Comparison of ENCODE assay signal across 14 cellular contexts in genomic region chr2:106851055-106851454, GRCh38. TPM values are rescaled to one million over a fixed set of nuclear protein-coding genes. Genes with fewer than 3 reads are reported as not detected.
"Had no signal": no experiment of that assay in that cellular context is flagged by ENCODE, and none has a peak within 500 bp of the region (broad histone marks: within the 10 kb centered on the region; RNA-seq: fewer than 3 reads in every experiment).

No MANE protein-coding gene starts in this region.

- H3K36me3 Mint-ChIP-seq: activated naive CD4-positive, alpha-beta T cell treated with anti-CD3 and anti-CD28 coated beads, Interleukin-2, amount 50 U/mL, for 24 hours; mesothelial cell of epicardium; naive B cell; stimulated activated naive B cell treated with anti-CD40 and anti-IgM and Interleukin-4, amounts not matched to agents 10 μg/mL and 1 μg/mL and 100 μg/mL, for 72 hours had no signal

- H3K9me3 ChIP-seq: gastrocnemius medialis, upper lobe of right lung had no signal

- ATAC-seq: gastrocnemius medialis; stimulated activated naive B cell treated with anti-CD40 and anti-IgM and Interleukin-4, amounts not matched to agents 10 μg/mL and 1 μg/mL and 100 μg/mL, for 72 hours; upper lobe of right lung had no signal

- H3K36me3 ChIP-seq: gastrocnemius medialis, upper lobe of right lung had no signal

- H3K27ac ChIP-seq: gastrocnemius medialis, upper lobe of right lung had no signal

- DNase-seq: activated B cell treated with CpG ODN at 0.5 μM for 24 hours; activated CD4-positive, alpha-beta T cell treated with anti-CD3 and anti-CD28 coated beads, Interleukin-2, amount 10 ng/mL, durations not matched to agents 7 days and 5 days; activated T-cell treated with anti-CD3 and anti-CD28 coated beads for 4 hours; gastrocnemius medialis; naive B cell; stimulated activated CD4-positive, alpha-beta T cell treated with anti-CD3 and anti-CD28 coated beads, Interleukin-1b, Interleukin-23, amount 100 ng/mL, for 48 hours; stimulated activated naive B cell treated with anti-CD40 and anti-IgM and Interleukin-4, amounts not matched to agents 10 μg/mL and 1 μg/mL and 100 μg/mL, for 72 hours; substantia nigra; upper lobe of right lung had no signal

- H3K9me3 Mint-ChIP-seq: activated B cell treated with CpG ODN at 0.5 μM for 24 hours; activated CD4-positive, alpha-beta T cell treated with anti-CD3 and anti-CD28 coated beads, Interleukin-2, amount 10 ng/mL, durations not matched to agents 7 days and 5 days; activated naive CD4-positive, alpha-beta T cell treated with anti-CD3 and anti-CD28 coated beads, Interleukin-2, amount 50 U/mL, for 24 hours; activated T-helper 2 cell treated with anti-CD3 and anti-CD28 coated beads, Interferon-gamma antibody, Interleukin-2, Interleukin-4, amounts not matched to agents 10 μg/mL and 5 μg/mL and 100 μg/mL, durations not matched to agents 14 hours and 24 hours and 36 hours; mesothelial cell of epicardium; naive B cell; stimulated activated naive B cell treated with anti-CD40 and anti-IgM and Interleukin-4, amounts not matched to agents 10 μg/mL and 1 μg/mL and 100 μg/mL, for 72 hours; T-helper 1 cell treated with Interleukin-12 subunit alpha and Interleukin-12 subunit beta and Interleukin-4 antibody, amounts not matched to agents 30 μg/mL and 1 μg/mL, for 36 hours had no signal

- H3K27me3 ChIP-seq: gastrocnemius medialis, upper lobe of right lung had no signal

- H3K4me3 ChIP-seq: gastrocnemius medialis, upper lobe of right lung had no signal

- H3K4me1 ChIP-seq: gastrocnemius medialis, upper lobe of right lung had no signal

- H3K27ac Mint-ChIP-seq: activated B cell treated with CpG ODN at 0.5 μM for 24 hours; activated CD4-positive, alpha-beta T cell treated with anti-CD3 and anti-CD28 coated beads, Interleukin-2, amount 10 ng/mL, durations not matched to agents 7 days and 5 days; activated naive CD4-positive, alpha-beta T cell treated with anti-CD3 and anti-CD28 coated beads, Interleukin-2, amount 50 U/mL, for 24 hours; activated T-helper 2 cell treated with anti-CD3 and anti-CD28 coated beads, Interferon-gamma antibody, Interleukin-2, Interleukin-4, amounts not matched to agents 10 μg/mL and 5 μg/mL and 100 μg/mL, durations not matched to agents 14 hours and 24 hours and 36 hours; mesothelial cell of epicardium; naive B cell; stimulated activated naive B cell treated with anti-CD40 and anti-IgM and Interleukin-4, amounts not matched to agents 10 μg/mL and 1 μg/mL and 100 μg/mL, for 72 hours; T-helper 1 cell treated with Interleukin-12 subunit alpha and Interleukin-12 subunit beta and Interleukin-4 antibody, amounts not matched to agents 30 μg/mL and 1 μg/mL, for 36 hours had no signal

- H3K4me1 Mint-ChIP-seq: activated B cell treated with CpG ODN at 0.5 μM for 24 hours; activated CD4-positive, alpha-beta T cell treated with anti-CD3 and anti-CD28 coated beads, Interleukin-2, amount 10 ng/mL, durations not matched to agents 7 days and 5 days; activated naive CD4-positive, alpha-beta T cell treated with anti-CD3 and anti-CD28 coated beads, Interleukin-2, amount 50 U/mL, for 24 hours; naive B cell; stimulated activated naive B cell treated with anti-CD40 and anti-IgM and Interleukin-4, amounts not matched to agents 10 μg/mL and 1 μg/mL and 100 μg/mL, for 72 hours had no signal

- H3K4me3 Mint-ChIP-seq: activated B cell treated with CpG ODN at 0.5 μM for 24 hours; activated CD4-positive, alpha-beta T cell treated with anti-CD3 and anti-CD28 coated beads, Interleukin-2, amount 10 ng/mL, durations not matched to agents 7 days and 5 days; activated naive CD4-positive, alpha-beta T cell treated with anti-CD3 and anti-CD28 coated beads, Interleukin-2, amount 50 U/mL, for 24 hours; mesothelial cell of epicardium; naive B cell; stimulated activated naive B cell treated with anti-CD40 and anti-IgM and Interleukin-4, amounts not matched to agents 10 μg/mL and 1 μg/mL and 100 μg/mL, for 72 hours; T-helper 1 cell treated with Interleukin-12 subunit alpha and Interleukin-12 subunit beta and Interleukin-4 antibody, amounts not matched to agents 30 μg/mL and 1 μg/mL, for 36 hours had no signal

- H3K27me3 Mint-ChIP-seq: activated B cell treated with CpG ODN at 0.5 μM for 24 hours; activated CD4-positive, alpha-beta T cell treated with anti-CD3 and anti-CD28 coated beads, Interleukin-2, amount 10 ng/mL, durations not matched to agents 7 days and 5 days; activated naive CD4-positive, alpha-beta T cell treated with anti-CD3 and anti-CD28 coated beads, Interleukin-2, amount 50 U/mL, for 24 hours; naive B cell had no signal

RNA-seq across cellular contexts. Expression of gene ST6GAL2, which starts 34.9 kb away (rescaled TPM):
- total RNA-seq: activated B cell treated with CpG ODN at 0.5 μM for 24 hours; activated CD4-positive, alpha-beta T cell treated with anti-CD3 and anti-CD28 coated beads, Interleukin-2, amount 10 ng/mL, durations not matched to agents 7 days and 5 days; activated CD8-positive, alpha-beta memory T cell treated with anti-CD3 and anti-CD28 coated beads for 36 hours; activated T-helper 2 cell treated with anti-CD3 and anti-CD28 coated beads, Interferon-gamma antibody, Interleukin-2, Interleukin-4, amounts not matched to agents 10 μg/mL and 5 μg/mL and 100 μg/mL, durations not matched to agents 14 hours and 24 hours and 36 hours; gastrocnemius medialis had no signal
